Comparison of ENCODE assay signal across 17 cellular contexts in the genomic region with DNA sequence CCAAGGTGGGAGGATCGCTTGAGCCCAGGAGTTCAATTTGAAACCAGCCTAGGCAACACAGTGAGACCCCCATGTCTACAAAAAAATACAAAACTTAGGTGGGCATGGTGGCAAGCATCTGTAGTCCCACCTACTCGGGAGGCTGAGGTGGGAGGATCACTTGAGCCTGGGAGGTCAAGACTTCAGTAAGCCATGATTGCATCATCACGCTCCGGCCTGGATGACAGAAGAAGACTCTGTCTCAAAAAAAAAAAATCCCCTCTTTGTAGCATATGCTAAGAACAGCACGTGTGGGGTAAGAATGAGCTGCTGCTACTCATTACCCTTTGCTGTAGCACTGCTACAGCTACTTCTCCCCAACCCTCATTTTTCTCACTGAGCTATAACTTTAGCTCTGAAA. TPM values are rescaled to one million over a fixed set of nuclear protein-coding genes. Genes with fewer than 3 reads are reported as not detected.
DNase-seq lines count a peak whose midpoint lies in the region; ATAC-seq, FAIRE-seq and TF ChIP-seq lines count a peak whose summit lies in the region.
"Had no signal": no experiment of that assay in that cellular context is flagged by ENCODE, and none has a peak within 500 bp of the region (broad histone marks: within the 10 kb centered on the region; RNA-seq: fewer than 3 reads in every experiment).

No MANE protein-coding gene starts in this region.

- no peak overlapping the region for H2BK12ac ChIP-seq in H1 (ENCODE audit: low read depth, low read length)

- no peaks in the 10 kb centered on the region for H3K79me1 ChIP-seq in H1 (ENCODE audit: low read depth, low read length)

- no peaks in the 10 kb centered on the region for H3K27me3 Mint-ChIP-seq in activated T-cell treated with anti-CD3 and anti-CD28 coated beads, Interleukin-2, amount 50 U/mL, for 24 hours
- H3K27me3 Mint-ChIP-seq in activated T-cell treated with anti-CD3 and anti-CD28 coated beads, Interleukin-2, amount 50 U/mL, for 4 hours (ENCODE audit: low read depth): no peaks in the 10 kb centered on the region
- H3K27me3 Mint-ChIP-seq in T-helper 17 cell: no peaks in the 10 kb centered on the region
- H3K27me3 Mint-ChIP-seq: B cell; CD4-positive, alpha-beta T cell had no signal

- H3K36me3 ChIP-seq in H1 (ENCODE audit: control insufficient read depth in 2 of 4, insufficient read depth in 4 of 4, low read length in 3 of 4) (peaks cover 8 to 53% (median 34%) of the 10 kb centered on the region in 4 experiments), tibial artery (peaks cover 90 to 100% (median 94%) of the 10 kb centered on the region in 3 donors)

- no peak overlapping the region for H2BK5ac ChIP-seq in H1 (ENCODE audit: low read depth, low read length)

- TF ChIP-seq CTCF in H1 (IDR thresholded peaks at IDR 0.05; ENCODE audit: control extremely low read depth in 1 of 3, insufficient read depth in 1 of 3, low read depth in 1 of 3, low read length in 3 of 3) (no peak), tibial artery (IDR thresholded peaks at IDR 0.05) (no peak)

- no peak overlapping the region for H2AFZ ChIP-seq in H1 (ENCODE audit: low read length)

- intact Hi-C loops in tibial artery (cut with DNase I; ENCODE audit: low total_unique reads): no loop called here

- FAIRE-seq in H1 (lab: Jason Lieb, UNC): no peak
- FAIRE-seq: H54 had no signal

- H3K27ac ChIP-seq in H1 (ENCODE audit: low read depth, low read length): no peak overlapping the region
- H3K27ac ChIP-seq in tibial artery: no peak overlapping the region
- H3K27ac ChIP-seq: HL-60 had no signal

- H3K4me1 Mint-ChIP-seq in activated T-cell treated with anti-CD3 and anti-CD28 coated beads, Interleukin-2, amount 50 U/mL, for 24 hours (ENCODE audit: low read depth): peaks cover 7% of the 10 kb centered on the region
- peaks cover 2% of the 10 kb centered on the region for H3K4me1 Mint-ChIP-seq in activated T-cell treated with anti-CD3 and anti-CD28 coated beads, Interleukin-2, amount 50 U/mL, for 4 hours (ENCODE audit: low read depth)
- peaks cover 5% of the 10 kb centered on the region for H3K4me1 Mint-ChIP-seq in T-helper 17 cell
- H3K4me1 Mint-ChIP-seq: B cell had no signal

- H2BK120ac ChIP-seq in H1 (replicated peaks; ENCODE audit: low read depth, low read length): no peak overlapping the region

- H4K91ac ChIP-seq in H1 (replicated peaks; ENCODE audit: insufficient read length, low read length): no peak overlapping the region

- no peak for TF ChIP-seq RAD21 in H1 (IDR thresholded peaks at IDR 0.05 in 1 of 2, conservative IDR thresholded peaks at IDR 0.05 in 1 of 2; ENCODE audit: low read depth in 2 of 2, low read length in 2 of 2)

- no peaks in the 10 kb centered on the region for H3K9me3 ChIP-seq in T-helper 17 cell (ENCODE audit: control insufficient read depth, low read length, poor library complexity, severe bottlenecking)
- H3K9me3 ChIP-seq in H1 (ENCODE audit: insufficient read depth in 2 of 2, low read depth in 1 of 2, low read length in 1 of 2): no peaks in the 10 kb centered on the region
- no peaks in the 10 kb centered on the region for H3K9me3 ChIP-seq in tibial artery

- CTCF ChIA-PET in H1 (lab: Charles Lee; ENCODE audit: partially characterized antibody): interaction anchor here (0.6 to 1.3 kb wide), 2 partner anchors 34 to 114 kb away, joined by 4 to 5 read pairs; no protein-coding TSS in a partner anchor

- H3K18ac ChIP-seq in H1 (ENCODE audit: extremely low read depth, low read length): no peak overlapping the region

- H3K79me2 ChIP-seq in H1 (ENCODE audit: control insufficient read depth in 1 of 2, insufficient read depth in 2 of 2, low read length in 2 of 2): no peaks in the 10 kb centered on the region

- peak overlapping the region; percentile 69 for H3K27ac Mint-ChIP-seq in activated T-cell treated with anti-CD3 and anti-CD28 coated beads, Interleukin-2, amount 50 U/mL, for 24 hours
- H3K27ac Mint-ChIP-seq in T-helper 17 cell: peak overlapping the region; percentile 9
- H3K27ac Mint-ChIP-seq: B cell; CD4-positive, alpha-beta T cell had no signal

- no peak overlapping the region for H3K4me2 ChIP-seq in H1 (ENCODE audit: insufficient read depth in 1 of 2, low read depth in 2 of 2, low read length in 2 of 2)

- H3K4ac ChIP-seq in H1 (replicated peaks; ENCODE audit: insufficient read length, low read depth, low read length): no peak overlapping the region

- WGBS in H1 (ENCODE audit: extremely low coverage in 1 of 2, insufficient coverage in 1 of 2, insufficient read length in 1 of 2, insufficient replicate concordance in 2 of 2, low coverage in 1 of 2, low lambda C conversion rate in 2 of 2, missing lambda C conversion rate in 1 of 2), 2 experiments: 93% methylated on average over 5 of the region's 5 CpGs; no CpG with 5 or more reads in 1 of the 2 experiments

- H3K4me3 ChIP-seq in H1 (ENCODE audit: extremely low read depth in 1 of 4, insufficient read depth in 2 of 4, low read depth in 3 of 4, low read length in 4 of 4) (no peak overlapping the region), tibial artery (no peak overlapping the region)

- no peak for TF ChIP-seq POLR2A in H1 (IDR thresholded peaks at IDR 0.05; ENCODE audit: control extremely low read depth in 1 of 2, low read depth in 2 of 2, low read length in 2 of 2)

- H3K27me3 ChIP-seq in H1 (replicated peaks in 1 of 4; ENCODE audit: control insufficient read depth in 3 of 4, extremely low read depth in 1 of 4, insufficient read depth in 3 of 4, low read length in 3 of 4) (no peaks in the 10 kb centered on the region), tibial artery (no peaks in the 10 kb centered on the region)

- no peak overlapping the region for H3K56ac ChIP-seq in H1 (replicated peaks; ENCODE audit: insufficient read length, low read depth, low read length)

- no peak overlapping the region for H4K5ac ChIP-seq in H1 (ENCODE audit: insufficient read length, low read depth, low read length)

- H3K23me2 ChIP-seq in H1 (ENCODE audit: low read depth, low read length): no peaks in the 10 kb centered on the region

- H3K4me3 Mint-ChIP-seq in activated T-cell treated with anti-CD3 and anti-CD28 coated beads, Interleukin-2, amount 50 U/mL, for 24 hours: no peak overlapping the region
- H3K4me3 Mint-ChIP-seq in activated T-cell treated with anti-CD3 and anti-CD28 coated beads, Interleukin-2, amount 50 U/mL, for 4 hours: no peak overlapping the region
- H3K4me3 Mint-ChIP-seq in T-helper 17 cell: no peak overlapping the region
- H3K4me3 Mint-ChIP-seq: B cell; CD4-positive, alpha-beta T cell had no signal

- no peak overlapping the region for H2AK5ac ChIP-seq in H1 (ENCODE audit: low read depth, low read length)

- no peak overlapping the region for H3K9ac ChIP-seq in H1 (replicated peaks in 1 of 4; ENCODE audit: extremely low read depth in 1 of 4, low read depth in 3 of 4, low read length in 3 of 4)

- H4K20me1 ChIP-seq in H1 (replicated peaks in 1 of 2; ENCODE audit: control insufficient read depth in 1 of 2, insufficient read depth in 2 of 2, low read length in 2 of 2): peaks cover 0 to 2% of the 10 kb centered on the region in 2 experiments

- no peak overlapping the region for H3K23ac ChIP-seq in H1 (ENCODE audit: insufficient read length)

- no peak for ATAC-seq in activated T-cell treated with anti-CD3 and anti-CD28 coated beads, Interleukin-2, amount 50 U/mL, for 4 hours
- ATAC-seq in T-helper 17 cell: no peak
- ATAC-seq: HCT116 had no signal

- no peak for TF ChIP-seq EP300 in H1 (IDR thresholded peaks at IDR 0.05; ENCODE audit: borderline replicate concordance in 1 of 2, low read depth in 2 of 2, low read length in 2 of 2)

- H3K14ac ChIP-seq in H1 (ENCODE audit: insufficient read length): no peak overlapping the region

- H3K4me1 ChIP-seq in H1 (replicated peaks in 1 of 4; ENCODE audit: control insufficient read depth in 3 of 4, insufficient read depth in 4 of 4, low read length in 3 of 4) (no peaks in the 10 kb centered on the region), tibial artery (no peaks in the 10 kb centered on the region)

- no peak for DNase-seq in activated T-cell treated with anti-CD3 and anti-CD28 coated beads, Interleukin-2, amount 50 U/mL, for 24 hours
- no peak for DNase-seq in activated T-cell treated with anti-CD3 and anti-CD28 coated beads, Interleukin-2, amount 50 U/mL, for 4 hours
- DNase-seq in T-helper 17 cell (no peak), H1 (ENCODE audit: low read depth in 1 of 2, low spot score in 2 of 2) (no peak), LoVo (ENCODE audit: low spot score) (no peak), tibial artery (no peak)
- DNase-seq: ACHN; C1 segment of cervical spinal cord; Calu3; CD4-positive, alpha-beta T cell; DMS 273 treated with DMSO at 0.1 percent for 48 hours had no signal

- no peak overlapping the region for H2BK15ac ChIP-seq in H1 (ENCODE audit: low read length)

- POLR2A ChIA-PET in H1 (lab: Charles Lee; ENCODE audit: partially characterized antibody): interaction anchor here (0.6 to 2.4 kb wide), 4 partner anchors 9 to 271 kb away, joined by 3 to 12 read pairs (median 6); a partner anchor contains a TSS

- no peaks in the 10 kb centered on the region for H3K9me3 Mint-ChIP-seq in activated T-cell treated with anti-CD3 and anti-CD28 coated beads, Interleukin-2, amount 50 U/mL, for 24 hours
- no peaks in the 10 kb centered on the region for H3K9me3 Mint-ChIP-seq in activated T-cell treated with anti-CD3 and anti-CD28 coated beads, Interleukin-2, amount 50 U/mL, for 4 hours
- H3K9me3 Mint-ChIP-seq: CD4-positive, alpha-beta T cell had no signal

- H2BK20ac ChIP-seq in H1 (ENCODE audit: low read length): no peak overlapping the region

- H4K8ac ChIP-seq in H1 (ENCODE audit: extremely low read depth, insufficient read depth, low read length): no peak overlapping the region

- peaks cover 100% of the 10 kb centered on the region for H3K36me3 Mint-ChIP-seq in activated T-cell treated with anti-CD3 and anti-CD28 coated beads, Interleukin-2, amount 50 U/mL, for 24 hours (ENCODE audit: low read depth)
- peaks cover 57% of the 10 kb centered on the region for H3K36me3 Mint-ChIP-seq in activated T-cell treated with anti-CD3 and anti-CD28 coated beads, Interleukin-2, amount 50 U/mL, for 4 hours (ENCODE audit: insufficient read depth)
- H3K36me3 Mint-ChIP-seq in T-helper 17 cell (ENCODE audit: low read depth): peaks cover 8% of the 10 kb centered on the region

RNA-seq across cellular contexts. Expression of a gene that starts 14.5 kb away (rescaled TPM):
- total RNA-seq in activated T-cell treated with anti-CD3 and anti-CD28 coated beads, Interleukin-2, amount 50 U/mL, for 4 hours: 10 to 100 TPM; 43.7 to 45.1 (median 45.0) TPM
- total RNA-seq in T-helper 17 cell: 10 to 100 TPM; 39.4 to 43.5 TPM
- 33.5 and 34.5 TPM in 2 replicates for total RNA-seq in H1 (2021; fragmentation: NEBNext Ultra II Directional; extraction: Animal tissue kit (Norgen Biotek cat#: 25700))
- polyA plus RNA-seq in H1 (2011; rRNA removed): 7.9 and 11.3 TPM in 2 replicates
- 10.3 TPM for polyA plus RNA-seq in H1 (2011; cell fraction: cytosol; rRNA removed)
- polyA plus RNA-seq in H1 (2011; cell fraction: nucleus; rRNA removed): 10.7 TPM
- polyA plus RNA-seq in H1 (2012, experiment 1 of 2): 11.3 to 19.5 TPM (median 14.7 TPM) in 4 replicates
- polyA plus RNA-seq in H1 (2012, experiment 2 of 2): 0.96 TPM
- polyA plus RNA-seq in H1 (2013, experiment 1 of 2): 35.1 TPM
- polyA plus RNA-seq in H1 (2013, experiment 2 of 2): 38.6 TPM
- 27.5 and 40.2 TPM in 2 replicates for polyA minus RNA-seq in H1 (2011; rRNA and poly(A)+ RNA removed)
- 21.4 TPM for polyA minus RNA-seq in H1 (2011; cell fraction: cytosol; rRNA and poly(A)+ RNA removed)
- polyA minus RNA-seq in H1 (2011; cell fraction: nucleus; rRNA and poly(A)+ RNA removed): 16.7 TPM

RNA-seq across cellular contexts. Expression of a gene that starts 27.5 kb away (rescaled TPM):
- total RNA-seq in activated T-cell treated with anti-CD3 and anti-CD28 coated beads, Interleukin-2, amount 50 U/mL, for 4 hours: 100 to 1,000 TPM; 236 to 266 (median 251) TPM
- total RNA-seq in T-helper 17 cell: 100 to 1,000 TPM; 183 to 184 TPM
- total RNA-seq in H1 (2021; fragmentation: NEBNext Ultra II Directional; extraction: Animal tissue kit (Norgen Biotek cat#: 25700)): 237 and 251 TPM in 2 replicates
- polyA plus RNA-seq in H1 (2011; rRNA removed): 322 and 464 TPM in 2 replicates
- polyA plus RNA-seq in H1 (2011; cell fraction: cytosol; rRNA removed): 411 TPM
- 120 TPM for polyA plus RNA-seq in H1 (2011; cell fraction: nucleus; rRNA removed)
- 307 to 411 TPM (median 350 TPM) in 4 replicates for polyA plus RNA-seq in H1 (2012, experiment 1 of 2)
- polyA plus RNA-seq in H1 (2012, experiment 2 of 2): 16,127 TPM
- polyA plus RNA-seq in H1 (2013, experiment 1 of 2): 782 TPM
- 843 TPM for polyA plus RNA-seq in H1 (2013, experiment 2 of 2)
- 46.8 and 52.8 TPM in 2 replicates for polyA minus RNA-seq in H1 (2011; rRNA and poly(A)+ RNA removed)
- 77.8 TPM for polyA minus RNA-seq in H1 (2011; cell fraction: cytosol; rRNA and poly(A)+ RNA removed)
- 27.1 TPM for polyA minus RNA-seq in H1 (2011; cell fraction: nucleus; rRNA and poly(A)+ RNA removed)

RNA-seq across cellular contexts. Expression of a gene that starts 29.7 kb away (rescaled TPM):
- total RNA-seq in activated T-cell treated with anti-CD3 and anti-CD28 coated beads, Interleukin-2, amount 50 U/mL, for 4 hours: 100 to 1,000 TPM in 2 of 3 donors, 10 to 100 TPM in 1; 86.4 to 105 (median 102) TPM
- 100 to 1,000 TPM; 156 to 170 TPM for total RNA-seq in T-helper 17 cell
- not detected in 2 replicates for total RNA-seq in H1 (2021; fragmentation: NEBNext Ultra II Directional; extraction: Animal tissue kit (Norgen Biotek cat#: 25700))
- polyA plus RNA-seq in H1 (2011; rRNA removed): 0.02 TPM in 1 of 2 replicates, not detected in the other
- not detected for polyA plus RNA-seq in H1 (2011; cell fraction: cytosol; rRNA removed)
- polyA plus RNA-seq in H1 (2011; cell fraction: nucleus; rRNA removed): not detected
- polyA plus RNA-seq in H1 (2012, experiment 1 of 2): not detected in 4 replicates
- not detected for polyA plus RNA-seq in H1 (2012, experiment 2 of 2)
- not detected for polyA plus RNA-seq in H1 (2013, experiment 1 of 2)
- polyA plus RNA-seq in H1 (2013, experiment 2 of 2): 0.02 TPM
- polyA minus RNA-seq in H1 (2011; rRNA and poly(A)+ RNA removed): not detected in 2 replicates
- not detected for polyA minus RNA-seq in H1 (2011; cell fraction: cytosol; rRNA and poly(A)+ RNA removed)
- polyA minus RNA-seq in H1 (2011; cell fraction: nucleus; rRNA and poly(A)+ RNA removed): not detected
- total RNA-seq: A172, Calu3, Daoy had no signal

RNA-seq across cellular contexts. Expression of a gene that starts 31.4 kb away (rescaled TPM):
- total RNA-seq in activated T-cell treated with anti-CD3 and anti-CD28 coated beads, Interleukin-2, amount 50 U/mL, for 4 hours: 100 to 1,000 TPM; 412 to 451 (median 427) TPM
- 100 to 1,000 TPM; 313 to 354 TPM for total RNA-seq in T-helper 17 cell
- total RNA-seq in H1 (2021; fragmentation: NEBNext Ultra II Directional; extraction: Animal tissue kit (Norgen Biotek cat#: 25700)): not detected in 2 replicates
- not detected in 2 replicates for polyA plus RNA-seq in H1 (2011; rRNA removed)
- polyA plus RNA-seq in H1 (2011; cell fraction: cytosol; rRNA removed): not detected
- polyA plus RNA-seq in H1 (2011; cell fraction: nucleus; rRNA removed): not detected
- polyA plus RNA-seq in H1 (2012, experiment 1 of 2): not detected in 4 replicates
- polyA plus RNA-seq in H1 (2012, experiment 2 of 2): not detected
- polyA plus RNA-seq in H1 (2013, experiment 1 of 2): not detected
- 0.13 TPM for polyA plus RNA-seq in H1 (2013, experiment 2 of 2)
- not detected in 2 replicates for polyA minus RNA-seq in H1 (2011; rRNA and poly(A)+ RNA removed)
- polyA minus RNA-seq in H1 (2011; cell fraction: cytosol; rRNA and poly(A)+ RNA removed): not detected
- not detected for polyA minus RNA-seq in H1 (2011; cell fraction: nucleus; rRNA and poly(A)+ RNA removed)
- total RNA-seq: A172, Calu3 had no signal

Comparison
In these comparisons a context has a peak if more than half of its experiments do, and no peak if none do; other contexts are left out.
1. RNA of a gene that starts 29.7 kb away (total RNA-seq): 156 to 170 TPM in T-helper 17 cell and 86.4 to 105 TPM in activated T-cell treated with anti-CD3 and anti-CD28 coated beads, Interleukin-2, amount 50 U/mL, for 4 hours; not detected in H1; every median in the first group is over 10 times any median in the second.